ENCODE assay signal across 18 cellular contexts in the genomic region with DNA sequence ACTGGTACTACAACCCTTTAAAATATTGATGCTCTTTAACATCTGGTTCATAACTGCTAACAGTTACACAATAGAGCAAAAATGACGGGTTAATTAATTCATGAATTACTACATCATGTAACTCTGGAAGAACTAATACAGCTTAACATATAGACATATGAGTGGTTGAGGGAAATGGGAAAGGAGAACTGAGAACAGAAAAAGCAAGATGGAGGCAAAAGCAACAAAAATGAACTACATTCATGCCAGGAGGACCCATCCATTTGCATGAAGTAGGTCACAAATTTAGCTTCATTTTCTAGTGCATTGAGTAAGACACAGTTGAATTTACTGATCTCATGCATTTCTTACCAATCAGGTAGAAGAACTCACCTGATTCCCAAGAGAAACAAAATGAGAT.
DNase-seq lines count a peak whose midpoint lies in the region; ATAC-seq and TF ChIP-seq lines count a peak whose summit lies in the region.
"Had no signal": no experiment of that assay in that cellular context is flagged by ENCODE, and none has a peak within 500 bp of the region (broad histone marks: within the 10 kb centered on the region; RNA-seq: fewer than 3 reads in every experiment).

No MANE protein-coding gene starts in this region.

- H3K27ac Mint-ChIP-seq in Calu3 (ENCODE audit: unreplicated experiment), result no peak overlapping the region
- H3K27ac Mint-ChIP-seq: activated B cell treated with CpG ODN at 0.5 μM for 24 hours; CD4-positive, alpha-beta memory T cell had no signal

- peak; percentile 66 for ATAC-seq in GM19452 (IDR thresholded peaks at IDR 0.05; ENCODE audit: unreplicated experiment)
- peak; percentile 55 for ATAC-seq in HG02884 (IDR thresholded peaks at IDR 0.05; ENCODE audit: unreplicated experiment)
- no peak for ATAC-seq in GM18511 (IDR thresholded peaks at IDR 0.05; ENCODE audit: unreplicated experiment)
- ATAC-seq: stimulated activated naive CD8-positive, alpha-beta T cell treated with anti-CD3 and anti-CD28 coated beads, Interleukin-15, Interleukin-2, amounts not matched to agents 100 U/mL and 50 U/mL, for 24 hours had no signal

- H3K4me1 Mint-ChIP-seq in Calu3 (ENCODE audit: low read depth, unreplicated experiment), result no peaks in the 10 kb centered on the region
- H3K4me1 Mint-ChIP-seq: activated B cell treated with CpG ODN at 0.5 μM for 24 hours; CD4-positive, alpha-beta memory T cell had no signal

- intact Hi-C loops in Calu3 (cut with micrococcal nuclease; ENCODE audit: unreplicated experiment), result no loop called here

- CTCF ChIA-PET in Calu3 (lab: Charles Lee), result no interaction called here

- no TSS peak for BruUV-seq in Calu3 (replicated peaks; lab: Mats Ljungman, UMichigan)

- H3K27me3 Mint-ChIP-seq in Calu3 (ENCODE audit: unreplicated experiment), result no peaks in the 10 kb centered on the region

- H3K9me3 Mint-ChIP-seq in Calu3 (ENCODE audit: low read depth, unreplicated experiment), result no peaks in the 10 kb centered on the region

- no peak for TF ChIP-seq CTCF in GM12864 (IDR thresholded peaks at IDR 0.05; ENCODE audit: low read depth, low read length, missing control alignments)
- TF ChIP-seq CTCF in Calu3 (IDR thresholded peaks at IDR 0.05; ENCODE audit: unreplicated experiment), result no peak

- no peaks in the 10 kb centered on the region for H3K36me3 Mint-ChIP-seq in Calu3 (ENCODE audit: insufficient read depth, unreplicated experiment)
- H3K36me3 Mint-ChIP-seq: CD4-positive, alpha-beta memory T cell had no signal

- DNase-seq in GM12864 (ENCODE audit: low read depth) (peak; percentile 16), NOMO-1 treated with dmso at 0.1 percent for 144 hours (lab: John Stamatoyannopoulos, UW; ENCODE audit: unreplicated experiment) (peak; percentile 52), epidermal melanocyte (ENCODE audit: insufficient read length, low spot score) (no peak), Calu3 (no peak), AML-193 (lab: John Stamatoyannopoulos, UW) (no peak)
- DNase-seq: activated B cell treated with CpG ODN at 0.5 μM for 24 hours; activated CD8-positive, alpha-beta memory T cell treated with anti-CD3 and anti-CD28 coated beads for 24 hours; CD4-positive, alpha-beta memory T cell; dermis blood vessel endothelial cell; NCI-H1694; NCI-H446 treated with DMSO at 0.1 percent for 48 hours; SJCRH30; stimulated activated naive CD8-positive, alpha-beta T cell treated with anti-CD3 and anti-CD28 coated beads, Interleukin-15, Interleukin-2, amounts not matched to agents 100 U/mL and 50 U/mL, for 24 hours; T-helper 2 cell; trophoblast cell had no signal

- no peak overlapping the region for H3K4me3 ChIP-seq in GM12864 (ENCODE audit: low read depth, low read length)
- H3K4me3 ChIP-seq: SJCRH30 had no signal

- H3K4me3 Mint-ChIP-seq in Calu3 (ENCODE audit: low read depth, unreplicated experiment), result no peak overlapping the region
- H3K4me3 Mint-ChIP-seq: activated B cell treated with CpG ODN at 0.5 μM for 24 hours; CD4-positive, alpha-beta memory T cell had no signal

Comparison
In these comparisons a context has a peak if more than half of its experiments do, and no peak if none do; other contexts are left out.
1. DNase-seq: peak in GM12864 (single experiment) and NOMO-1 treated with dmso at 0.1 percent for 144 hours (single experiment); none in epidermal melanocyte (single experiment), Calu3 (single experiment) and AML-193 (0 of 2).